In the genomic region with DNA sequence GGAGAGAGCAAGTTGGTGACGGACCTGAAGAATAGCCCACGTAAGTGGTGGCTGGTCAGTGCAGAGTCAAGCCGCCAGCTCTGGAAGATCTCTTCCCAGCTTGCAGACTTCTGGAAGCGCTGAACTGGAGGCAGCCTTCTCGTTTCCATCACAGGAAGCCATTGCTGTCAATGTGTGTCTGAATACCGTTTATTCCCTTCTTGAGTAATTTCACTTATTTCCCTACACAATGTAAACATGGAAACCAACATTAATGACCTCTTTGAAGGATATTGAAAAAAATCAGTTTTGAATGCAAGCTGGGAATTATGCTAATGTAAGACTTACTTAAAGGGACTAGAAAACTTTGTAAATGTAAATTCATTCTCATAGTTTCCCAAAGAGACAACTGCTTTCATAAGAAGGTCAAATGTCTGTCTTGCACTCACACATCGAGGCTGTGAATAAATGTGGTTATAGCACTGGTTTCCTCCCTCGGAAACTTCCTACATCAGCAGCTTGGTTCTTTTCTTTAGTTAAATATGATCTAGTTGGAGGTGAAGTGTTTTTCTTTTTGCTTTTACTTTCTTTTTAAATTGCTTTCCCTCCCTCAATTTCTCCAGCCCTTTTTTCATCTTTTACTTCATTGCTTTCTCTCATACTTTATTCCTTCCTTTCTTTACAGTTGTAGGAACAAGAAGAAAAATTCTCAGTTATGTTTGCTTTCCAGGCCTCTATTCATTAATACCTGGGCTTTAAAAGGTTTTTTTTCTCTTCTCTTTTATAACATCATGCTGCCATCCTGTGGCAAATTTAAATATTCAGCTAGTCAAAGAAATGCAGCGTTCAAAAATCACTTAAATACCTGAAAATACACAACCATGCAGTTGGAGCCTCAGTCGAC, we compare ENCODE assay signal across 8 cellular contexts.
DNase-seq lines count a peak whose midpoint lies in the region; ATAC-seq and TF ChIP-seq lines count a peak whose summit lies in the region.

No MANE protein-coding gene starts in this region.

- peak; percentile 36 for TF ChIP-seq CTCF in left ventricle myocardium inferior (IDR thresholded peaks at IDR 0.05; ENCODE audit: borderline replicate concordance)

- peak; percentile 85 for ATAC-seq in naive thymus-derived CD4-positive, alpha-beta T cell
- no peak for ATAC-seq in sciatic nerve
- ATAC-seq in HG02610 (IDR thresholded peaks at IDR 0.05; ENCODE audit: unreplicated experiment) = no peak

- no peak overlapping the region for H3K4me3 ChIP-seq in left ventricle myocardium inferior
- H3K4me3 ChIP-seq in naive thymus-derived CD4-positive, alpha-beta T cell (ENCODE audit: low read length) = peak overlapping the region; percentile 5

- peaks cover 23 to 56% (median 31%) of the 10 kb centered on the region in 7 donors for H3K4me1 Mint-ChIP-seq in naive thymus-derived CD4-positive, alpha-beta T cell

- peaks cover 6% of the 10 kb centered on the region for H3K4me1 ChIP-seq in left ventricle myocardium inferior
- peaks cover 17 to 40% of the 10 kb centered on the region in 2 donors for H3K4me1 ChIP-seq in naive thymus-derived CD4-positive, alpha-beta T cell (ENCODE audit: control insufficient read depth in 2 of 2, insufficient read depth in 2 of 2, low read length in 2 of 2)

- H3K27ac ChIP-seq in left ventricle myocardium inferior (replicated peaks) (no peak overlapping the region), KOPT-K1 (ENCODE audit: low read depth, low read length, poor library complexity, severe bottlenecking) (peak overlapping the region; percentile 53)
- peak overlapping the region; percentile 66 for H3K27ac ChIP-seq in naive thymus-derived CD4-positive, alpha-beta T cell (ENCODE audit: low read depth, low read length)

- no peaks in the 10 kb centered on the region for H3K9me3 ChIP-seq in left ventricle myocardium inferior (replicated peaks)
- no peaks in the 10 kb centered on the region for H3K9me3 ChIP-seq in KOPT-K1 (ENCODE audit: insufficient read depth, low read length, poor library complexity, severe bottlenecking)
- no peaks in the 10 kb centered on the region for H3K9me3 ChIP-seq in naive thymus-derived CD4-positive, alpha-beta T cell (ENCODE audit: control insufficient read depth in 2 of 3, low read length in 3 of 3)

- peaks cover 6% of the 10 kb centered on the region for H3K27me3 ChIP-seq in left ventricle myocardium inferior (ENCODE audit: low read depth)
- no peaks in the 10 kb centered on the region for H3K27me3 ChIP-seq in naive thymus-derived CD4-positive, alpha-beta T cell (ENCODE audit: control insufficient read depth in 2 of 2, insufficient read depth in 2 of 2, low read length in 2 of 2)

- H3K27ac Mint-ChIP-seq in naive thymus-derived CD4-positive, alpha-beta T cell = peak overlapping the region; percentile 91 to 99 (median 94)

- peak overlapping the region; percentile 9 to 92 (median 78) for H3K4me3 Mint-ChIP-seq in naive thymus-derived CD4-positive, alpha-beta T cell

- POLR2A ChIA-PET in naive thymus-derived CD4-positive, alpha-beta T cell (lab: Charles Lee) = interaction anchor here (0.7 to 1.6 kb wide), 4 partner anchors 107 to 176 kb away, joined by 4 to 6 read pairs (median 4); a partner anchor contains a TSS
- POLR2A ChIA-PET in HEK293T (lab: Yijun Ruan, JAX) = no interaction called here

- CTCF ChIA-PET in naive thymus-derived CD4-positive, alpha-beta T cell (lab: Charles Lee) = interaction anchor here (0.5 to 2.2 kb wide), 24 partner anchors 22 to 660 kb away, joined by 3 to 14 read pairs (median 4); a partner anchor contains a TSS
- CTCF ChIA-PET in HEK293T (lab: Yijun Ruan, JAX) = interaction anchor here (0.7 kb wide), 1 partner anchor 33 kb away, joined by 3 read pairs; no protein-coding TSS in a partner anchor

- H3K36me3 Mint-ChIP-seq in naive thymus-derived CD4-positive, alpha-beta T cell = peaks cover 0 to 2% (median 0%) of the 10 kb centered on the region in 5 donors

- H3K27me3 Mint-ChIP-seq in naive thymus-derived CD4-positive, alpha-beta T cell = no peaks in the 10 kb centered on the region

- no peak for DNase-seq in left ventricle myocardium inferior
- no peak for DNase-seq in cardiac septum (ENCODE audit: low spot score)
- DNase-seq in amniotic stem cell (lab: John Stamatoyannopoulos, UW) = peak; percentile 15
- peak in 7 of 9 donors; percentile 22 to 65 (median 51) for DNase-seq in naive thymus-derived CD4-positive, alpha-beta T cell
- no peak for DNase-seq in sciatic nerve (ENCODE audit: low spot score)
- DNase-seq in HEK293T (ENCODE audit: extremely low spot score) = no peak

- H3K9me3 Mint-ChIP-seq in naive thymus-derived CD4-positive, alpha-beta T cell = no peaks in the 10 kb centered on the region

- H3K36me3 ChIP-seq in left ventricle myocardium inferior (no peaks in the 10 kb centered on the region), KOPT-K1 (ENCODE audit: insufficient read depth, low read length) (no peaks in the 10 kb centered on the region)
- H3K36me3 ChIP-seq in naive thymus-derived CD4-positive, alpha-beta T cell (ENCODE audit: control insufficient read depth in 2 of 3, insufficient read depth in 3 of 3, low read length in 3 of 3) = no peaks in the 10 kb centered on the region

- intact Hi-C loops in left ventricle myocardium inferior (cut with micrococcal nuclease) (no loop called here), cardiac septum (cut with DNase I) (no loop called here), sciatic nerve (cut with DNase I) (no loop called here)
- intact Hi-C loops in naive thymus-derived CD4-positive, alpha-beta T cell (cut with micrococcal nuclease) = loop anchor here (1.0 to 10.0 kb wide), 18 partner anchors 25 to 880 kb away; a partner anchor contains a TSS

TF ChIP-seq in HEK293T, 16 proteins besides CTCF, POLR2A, EP300 and RAD21:
- TF ChIP-seq CTBP1 (IDR thresholded peaks at IDR 0.05; ENCODE audit: borderline replicate concordance) = no peak
- no peak for TF ChIP-seq NFRKB (IDR thresholded peaks at IDR 0.05)
- TF ChIP-seq, protein P1, sequence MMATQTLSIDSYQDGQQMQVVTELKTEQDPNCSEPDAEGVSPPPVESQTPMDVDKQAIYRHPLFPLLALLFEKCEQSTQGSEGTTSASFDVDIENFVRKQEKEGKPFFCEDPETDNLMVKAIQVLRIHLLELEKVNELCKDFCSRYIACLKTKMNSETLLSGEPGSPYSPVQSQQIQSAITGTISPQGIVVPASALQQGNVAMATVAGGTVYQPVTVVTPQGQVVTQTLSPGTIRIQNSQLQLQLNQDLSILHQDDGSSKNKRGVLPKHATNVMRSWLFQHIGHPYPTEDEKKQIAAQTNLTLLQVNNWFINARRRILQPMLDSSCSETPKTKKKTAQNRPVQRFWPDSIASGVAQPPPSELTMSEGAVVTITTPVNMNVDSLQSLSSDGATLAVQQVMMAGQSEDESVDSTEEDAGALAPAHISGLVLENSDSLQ (IDR thresholded peaks at IDR 0.05) = no peak
- no peak for TF ChIP-seq SUZ12 (IDR thresholded peaks at IDR 0.05)
- no peak for TF ChIP-seq SP1 (IDR thresholded peaks at IDR 0.05)
- TF ChIP-seq BHLHE40 (IDR thresholded peaks at IDR 0.05; ENCODE audit: borderline replicate concordance) = no peak
- TF ChIP-seq ELF4 (IDR thresholded peaks at IDR 0.05) = no peak
- no peak for TF ChIP-seq ZNF384 (IDR thresholded peaks at IDR 0.05)
- TF ChIP-seq FOXA1 (IDR thresholded peaks at IDR 0.05) = no peak
- no peak for TF ChIP-seq FOXK2 (IDR thresholded peaks at IDR 0.05)
- TF ChIP-seq FOXM1 (IDR thresholded peaks at IDR 0.05; ENCODE audit: borderline replicate concordance) = no peak
- no peak for TF ChIP-seq HDGF (IDR thresholded peaks at IDR 0.05; ENCODE audit: borderline replicate concordance)
- no peak for TF ChIP-seq TARDBP (IDR thresholded peaks at IDR 0.05)
- no peak for TF ChIP-seq ARNT (IDR thresholded peaks at IDR 0.05)
- TF ChIP-seq L3MBTL2 (conservative IDR thresholded peaks at IDR 0.05) = no peak
- TF ChIP-seq LEF1 (IDR thresholded peaks at IDR 0.05; ENCODE audit: borderline replicate concordance) = no peak

Comparison
In these comparisons a context has a peak if more than half of its experiments do, and no peak if none do; other contexts are left out.
1. DNase-seq: peak in amniotic stem cell (single experiment) and naive thymus-derived CD4-positive, alpha-beta T cell (7 of 9); none in left ventricle myocardium inferior (single experiment), cardiac septum (single experiment), sciatic nerve (single experiment) and HEK293T (single experiment).
2. intact Hi-C loops: an anchor here in naive thymus-derived CD4-positive, alpha-beta T cell (1.0 to 10.0 kb wide); none called in left ventricle myocardium inferior, cardiac septum and sciatic nerve.